In genomic region chr19:21569497-21569870, GRCh38 we compare ENCODE assay signal across 7 cellular contexts.
DNase-seq lines count a peak whose midpoint lies in the region; ATAC-seq and TF ChIP-seq lines count a peak whose summit lies in the region.

No MANE protein-coding gene starts in this region.

- no peak for TF ChIP-seq CTCF in left lung (IDR thresholded peaks at IDR 0.05)

- no peaks in the 10 kb centered on the region for H3K9me3 ChIP-seq in left lung

- ATAC-seq in activated T-cell treated with anti-CD3 and anti-CD28 coated beads, Interleukin-2, amount 50 U/mL, for 4 hours, result peak; percentile 26 to 27
- peak; percentile 72 for ATAC-seq in left lung
- peak; percentile 58 for ATAC-seq in stimulated activated naive CD8-positive, alpha-beta T cell treated with anti-CD3 and anti-CD28 coated beads, Interleukin-15, Interleukin-2, amounts not matched to agents 100 U/mL and 50 U/mL, for 24 hours
- no peak for ATAC-seq in HG02884 (IDR thresholded peaks at IDR 0.05; ENCODE audit: unreplicated experiment)

- peak overlapping the region in 1 of 2 donors; percentile 64 for H3K4me3 ChIP-seq in left lung

- H3K27ac ChIP-seq in left lung, result peak overlapping the region; percentile 75 to 92

- H3K4me1 Mint-ChIP-seq in activated T-cell treated with anti-CD3 and anti-CD28 coated beads, Interleukin-2, amount 50 U/mL, for 4 hours (ENCODE audit: low read depth), result peaks cover 6% of the 10 kb centered on the region

- H3K36me3 ChIP-seq in left lung, result no peaks in the 10 kb centered on the region

- DNase-seq in NCI-H1436 treated with DMSO at 0.1 percent for 48 hours (lab: John Stamatoyannopoulos, UW) (peak; percentile 48), left lung (peak; percentile 73 to 89), NAMALWA (ENCODE audit: low spot score) (no peak), germinal center (ENCODE audit: low spot score) (no peak)
- no peak for DNase-seq in activated T-cell treated with anti-CD3 and anti-CD28 coated beads, Interleukin-2, amount 50 U/mL, for 4 hours
- DNase-seq in stimulated activated naive CD8-positive, alpha-beta T cell treated with anti-CD3 and anti-CD28 coated beads, Interleukin-15, Interleukin-2, amounts not matched to agents 100 U/mL and 50 U/mL, for 24 hours, result peak; percentile 27

- H3K9me3 Mint-ChIP-seq in activated T-cell treated with anti-CD3 and anti-CD28 coated beads, Interleukin-2, amount 50 U/mL, for 4 hours, result peaks cover 38% of the 10 kb centered on the region

- intact Hi-C loops in left lung (cut with DNase I), result no loop called here

- H3K27me3 ChIP-seq in left lung, result no peaks in the 10 kb centered on the region

- peak overlapping the region; percentile 89 for H3K4me3 Mint-ChIP-seq in activated T-cell treated with anti-CD3 and anti-CD28 coated beads, Interleukin-2, amount 50 U/mL, for 4 hours

- no peaks in the 10 kb centered on the region for H3K36me3 Mint-ChIP-seq in activated T-cell treated with anti-CD3 and anti-CD28 coated beads, Interleukin-2, amount 50 U/mL, for 4 hours (ENCODE audit: insufficient read depth)

- peaks cover 0 to 23% of the 10 kb centered on the region in 2 donors for H3K4me1 ChIP-seq in left lung

- H3K27me3 Mint-ChIP-seq in activated T-cell treated with anti-CD3 and anti-CD28 coated beads, Interleukin-2, amount 50 U/mL, for 4 hours (ENCODE audit: low read depth), result no peaks in the 10 kb centered on the region

Comparison
In these comparisons a context has a peak if more than half of its experiments do, and no peak if none do; other contexts are left out.
1. DNase-seq: peak in NCI-H1436 treated with DMSO at 0.1 percent for 48 hours (single experiment), left lung (2 of 2) and stimulated activated naive CD8-positive, alpha-beta T cell treated with anti-CD3 and anti-CD28 coated beads, Interleukin-15, Interleukin-2, amounts not matched to agents 100 U/mL and 50 U/mL, for 24 hours (single experiment); none in activated T-cell treated with anti-CD3 and anti-CD28 coated beads, Interleukin-2, amount 50 U/mL, for 4 hours (single experiment), NAMALWA (single experiment) and germinal center (single experiment).